Comparison of ENCODE assay signal across 12 cellular contexts in genomic region chr11:65174571-65175010, GRCh38. TPM values are rescaled to one million over a fixed set of nuclear protein-coding genes. Genes with fewer than 3 reads are reported as not detected.
DNase-seq lines count a peak whose midpoint lies in the region; TF ChIP-seq lines count a peak whose summit lies in the region.
"Not testable (repeated sequence)": the region's sequence is repeated elsewhere in the genome, so short reads cannot be mapped to it uniquely, and the experiment has no call there.
"Had no signal": no experiment of that assay in that cellular context is flagged by ENCODE, and none has a peak within 500 bp of the region (broad histone marks: within the 10 kb centered on the region; RNA-seq: fewer than 3 reads in every experiment).

No MANE protein-coding gene starts in this region.

- not testable (repeated sequence) for H3K36me3 Mint-ChIP-seq in Caco-2 (ENCODE audit: insufficient read depth, unreplicated experiment); HFFc6 (ENCODE audit: low read depth)

- not testable (repeated sequence) for H3K36me3 ChIP-seq in Caco-2 (ENCODE audit: control insufficient read depth, insufficient read depth, low read length); mesendoderm (ENCODE audit: control insufficient read depth, insufficient read depth, low read length)

- not testable (repeated sequence) for H3K79me2 ChIP-seq in mesendoderm (ENCODE audit: control insufficient read depth, insufficient read depth, low read length)

- not testable (repeated sequence) for H3K79me1 ChIP-seq in mesendoderm (ENCODE audit: low read length)

- H3K4me3 Mint-ChIP-seq in Caco-2 (ENCODE audit: unreplicated experiment): peak overlapping the region; percentile 33
- H3K4me3 Mint-ChIP-seq in HFFc6: not testable (repeated sequence)

- TF ChIP-seq CTCF in Caco-2 (IDR thresholded peaks at IDR 0.05; ENCODE audit: insufficient read depth in 1 of 2, low read depth in 1 of 2, low read length in 1 of 2, severe bottlenecking in 1 of 2, unreplicated experiment in 1 of 2); HFFc6 (IDR thresholded peaks at IDR 0.05): not testable (repeated sequence)

- not testable (repeated sequence) for H3K4me1 Mint-ChIP-seq in Caco-2 (ENCODE audit: low read depth, unreplicated experiment)
- H3K4me1 Mint-ChIP-seq in HFFc6 (ENCODE audit: low read depth): peaks cover 13% of the 10 kb centered on the region

- H3K27ac Mint-ChIP-seq in Caco-2 (ENCODE audit: unreplicated experiment) (peak overlapping the region; percentile 42), HFFc6 (peak overlapping the region; percentile 61; the same call in 1 of the 2 replicates)

- not testable (repeated sequence) for H3K27me3 Mint-ChIP-seq in Caco-2 (ENCODE audit: insufficient read depth, unreplicated experiment); HFFc6 (ENCODE audit: insufficient read depth)

- H3K18ac ChIP-seq in mesendoderm (ENCODE audit: low read length): not testable (repeated sequence)

- H3K4me2 ChIP-seq in mesendoderm (ENCODE audit: low read length): not testable (repeated sequence)

- not testable (repeated sequence) for H3K9ac ChIP-seq in mesendoderm (ENCODE audit: low read length)

- not testable (repeated sequence) for BruUV-seq in Caco-2 (replicated peaks; lab: Mats Ljungman, UMichigan)

- peak; percentile 58 to 70 for DNase-seq in Caco-2
- peak; percentile 74 for DNase-seq in HFFc6
- DNase-seq in NCI-H510A treated with DMSO at 0.1 percent for 48 hours (lab: John Stamatoyannopoulos, UW): peak; percentile 9
- peak; percentile 30 for DNase-seq in SIG-M5 treated with dmso at 0.1 percent for 504 hours (lab: John Stamatoyannopoulos, UW; ENCODE audit: unreplicated experiment)
- DNase-seq in cerebellar cortex (ENCODE audit: low spot score): peak; percentile 16
- peak; percentile 40 for DNase-seq in iris pigment epithelial cell (ENCODE audit: low read depth)
- DNase-seq in mesendoderm: peak; percentile 79

- intact Hi-C loops in Caco-2 (cut with micrococcal nuclease; ENCODE audit: unreplicated experiment): not testable (repeated sequence)

- H3K4ac ChIP-seq in mesendoderm (ENCODE audit: low read depth, low read length): not testable (repeated sequence)

- H3K23ac ChIP-seq in mesendoderm (ENCODE audit: low read length): not testable (repeated sequence)

- H3K9me3 ChIP-seq in Caco-2: not testable (repeated sequence)

- H2AK5ac ChIP-seq in mesendoderm (ENCODE audit: low read length): not testable (repeated sequence)

- H2BK5ac ChIP-seq in mesendoderm (ENCODE audit: low read length): not testable (repeated sequence)

- H3K4me3 ChIP-seq in Caco-2 (ENCODE audit: low read depth, low read length); mesendoderm (ENCODE audit: low read length): not testable (repeated sequence)

- CTCF ChIA-PET in Caco-2 (lab: Charles Lee): not testable (repeated sequence)

- not testable (repeated sequence) for H3K56ac ChIP-seq in mesendoderm (ENCODE audit: low read length)

- POLR2A ChIA-PET in Caco-2 (lab: Charles Lee): interaction anchor here (0.7 to 1.2 kb wide), 3 partner anchors 9 to 162 kb away, joined by 3 read pairs; partner anchors contain the start of genes FAU and MRPL49

- H3K27me3 ChIP-seq in Caco-2 (replicated peaks; ENCODE audit: control insufficient read depth, insufficient read depth, low read length); mesendoderm (ENCODE audit: insufficient read depth, low read length, poor library complexity): not testable (repeated sequence)

- not testable (repeated sequence) for H3K27ac ChIP-seq in mesendoderm (ENCODE audit: low read depth, low read length)

- H4K8ac ChIP-seq in mesendoderm (ENCODE audit: low read depth, low read length): not testable (repeated sequence)

- H3K9me3 Mint-ChIP-seq in Caco-2 (ENCODE audit: unreplicated experiment); HFFc6: not testable (repeated sequence)

- not testable (repeated sequence) for H2BK120ac ChIP-seq in mesendoderm (ENCODE audit: low read depth, low read length)

- H4K5ac ChIP-seq in mesendoderm (ENCODE audit: low read length): not testable (repeated sequence)

- H2BK15ac ChIP-seq in mesendoderm (replicated peaks; ENCODE audit: low read depth): not testable (repeated sequence)

- WGBS in mesendoderm (ENCODE audit: extremely low coverage, insufficient coverage, low lambda C conversion rate): no CpG with 5 or more reads among the region's 2 CpGs

- not testable (repeated sequence) for H3K4me1 ChIP-seq in Caco-2; mesendoderm (ENCODE audit: control insufficient read depth, low read depth, low read length)

RNA-seq across cellular contexts. Expression of gene SPDYC, which starts 4.6 kb away (rescaled TPM):
- total RNA-seq in Caco-2 (2022): not detected in 2 replicates
- not detected for total RNA-seq in HFFc6 (2021; fragmentation: NEBNext Ultra II Directional; extraction: Animal tissue kit (Norgen Biotek cat#: 25700))
- 0.07 TPM for polyA plus RNA-seq in mesendoderm (2013, experiment 1 of 2)
- 0.10 TPM for polyA plus RNA-seq in mesendoderm (2013, experiment 2 of 2)
- total RNA-seq: CD4-positive, alpha-beta T cell; Daoy; MCF 10A had no signal
- polyA plus RNA-seq: AG04450, SK-N-SH had no signal

RNA-seq across cellular contexts. Expression of gene CAPN1, which starts 7.1 kb away (rescaled TPM):
- total RNA-seq in Caco-2 (2022): 238 and 244 TPM in 2 replicates
- 100 to 1,000 TPM; 203 to 271 (median 231) TPM for total RNA-seq in HFFc6 (2021; fragmentation: NEBNext Ultra II Directional; extraction: Animal tissue kit (Norgen Biotek cat#: 25700))
- polyA plus RNA-seq in mesendoderm (2013, experiment 1 of 2): 90.4 TPM
- polyA plus RNA-seq in mesendoderm (2013, experiment 2 of 2): 93.1 TPM

RNA-seq across cellular contexts. Expression of gene SYVN1, which starts 40.3 kb away (rescaled TPM):
- total RNA-seq in Caco-2 (2022): 50.9 and 56.5 TPM in 2 replicates
- 10 to 100 TPM; 39.9 to 46.9 (median 42.9) TPM for total RNA-seq in HFFc6 (2021; fragmentation: NEBNext Ultra II Directional; extraction: Animal tissue kit (Norgen Biotek cat#: 25700))
- 19.5 TPM for polyA plus RNA-seq in mesendoderm (2013, experiment 1 of 2)
- polyA plus RNA-seq in mesendoderm (2013, experiment 2 of 2): 19.2 TPM

RNA-seq across cellular contexts. Expression of gene MRPL49, which starts 52.5 kb away (rescaled TPM):
- 89.2 and 95.1 TPM in 2 replicates for total RNA-seq in Caco-2 (2022)
- 10 to 100 TPM; 53.2 to 59.7 (median 56.9) TPM for total RNA-seq in HFFc6 (2021; fragmentation: NEBNext Ultra II Directional; extraction: Animal tissue kit (Norgen Biotek cat#: 25700))
- 45.4 TPM for polyA plus RNA-seq in mesendoderm (2013, experiment 1 of 2)
- polyA plus RNA-seq in mesendoderm (2013, experiment 2 of 2): 44.1 TPM

RNA-seq across cellular contexts. Expression of gene FAU, which starts 52.7 kb away (rescaled TPM):
- 918 and 972 TPM in 2 replicates for total RNA-seq in Caco-2 (2022)
- 100 to 1,000 TPM; 631 to 750 (median 715) TPM for total RNA-seq in HFFc6 (2021; fragmentation: NEBNext Ultra II Directional; extraction: Animal tissue kit (Norgen Biotek cat#: 25700))
- polyA plus RNA-seq in mesendoderm (2013, experiment 1 of 2): 1,392 TPM
- 1,437 TPM for polyA plus RNA-seq in mesendoderm (2013, experiment 2 of 2)

Comparison
In these comparisons a context has a peak if more than half of its experiments do, and no peak if none do; other contexts are left out.
1. DNase-seq: peak in every context shown above with its lines; median percentile 79 in mesendoderm; 74 in HFFc6; 64 in Caco-2; 40 in iris pigment epithelial cell; 30 in SIG-M5 treated with dmso at 0.1 percent for 504 hours; 16 in cerebellar cortex; 9 in NCI-H510A treated with DMSO at 0.1 percent for 48 hours.